Comparison of ENCODE assay signal across 27 cellular contexts in the genomic region with DNA sequence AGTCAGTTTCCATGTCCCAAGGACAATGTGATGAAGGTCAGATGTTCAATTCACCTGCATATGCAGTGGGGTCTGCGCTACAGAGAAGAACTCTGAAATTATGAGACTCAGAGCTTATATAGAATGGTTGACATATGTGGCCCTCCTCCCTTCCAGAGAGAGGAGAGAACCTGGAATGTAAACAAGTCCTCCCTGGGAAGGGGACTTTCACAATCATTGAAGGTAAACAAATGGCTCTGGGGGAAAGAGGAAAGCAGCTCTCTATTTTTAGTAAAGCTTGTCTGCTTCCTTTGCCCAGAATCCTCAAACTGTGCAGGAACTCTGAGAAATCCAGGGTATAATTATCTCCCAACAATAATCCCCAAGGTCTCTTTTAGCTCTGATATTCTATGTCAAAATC. TPM values are rescaled to one million over a fixed set of nuclear protein-coding genes. Genes with fewer than 3 reads are reported as not detected.
A peak's percentile ranks its signal among the peaks of the same experiment; 100 is the strongest.
DNase-seq lines count a peak whose midpoint lies in the region; ATAC-seq and TF ChIP-seq lines count a peak whose summit lies in the region.
"Had no signal": no experiment of that assay in that cellular context is flagged by ENCODE, and none has a peak within 500 bp of the region (broad histone marks: within the 10 kb centered on the region; RNA-seq: fewer than 3 reads in every experiment).

No MANE protein-coding gene starts in this region.

- DNase-seq in EH (ENCODE audit: low read depth) (peak; percentile 32), M059J (ENCODE audit: low read depth) (peak; percentile 24), foreskin fibroblast (peak; percentile 28 to 46), thoracic aorta (ENCODE audit: low spot score) (no peak), adrenal gland (no peak)
- no peak for DNase-seq in natural killer cell treated with Interleukin-12 subunit alpha and Interleukin-12 subunit beta and Interleukin-15 and Interleukin-18, amount 100 ng/mL, for 72 hours (ENCODE audit: low spot score)
- DNase-seq: activated B cell treated with CpG ODN at 0.5 μM for 24 hours; activated CD8-positive, alpha-beta T cell treated with anti-CD3 and anti-CD28 coated beads, Interleukin-2, amount 10 ng/mL, durations not matched to agents 7 days and 5 days; activated naive CD4-positive, alpha-beta T cell; activated T-cell treated with anti-CD3 and anti-CD28 coated beads, Interleukin-2, amount 50 U/mL, for 1 hour; amygdala; COR-L47; heart right ventricle; immature natural killer cell; NCI-H146; NCI-H2171; NCI-H748 treated with DMSO at 0.1 percent for 48 hours had no signal

- TF ChIP-seq POLR2A in adrenal gland (IDR thresholded peaks at IDR 0.05), result no peak

- no peak overlapping the region for H3K27ac Mint-ChIP-seq in natural killer cell treated with Interleukin-12 subunit alpha and Interleukin-12 subunit beta and Interleukin-15 and Interleukin-18, amount 100 ng/mL, for 72 hours
- H3K27ac Mint-ChIP-seq: activated B cell treated with CpG ODN at 0.5 μM for 24 hours; activated CD8-positive, alpha-beta T cell treated with anti-CD3 and anti-CD28 coated beads, Interleukin-2, amount 10 ng/mL, durations not matched to agents 7 days and 5 days; B cell; dendritic cell treated with granulocyte-macrophage colony-stimulating factor and Interleukin-4, amounts not matched to agents 40 ng/mL and 50 ng/mL, for 4 days; immature natural killer cell; neural progenitor cell; stimulated activated effector memory CD8-positive, alpha-beta T cell treated with anti-CD3 and anti-CD28 coated beads, Interleukin-12 subunit alpha, Interleukin-12 subunit beta, amount 100 ng/mL, for 72 hours had no signal

- WGBS in adrenal gland, 4 donors, result 94 to 100% (median 98%) methylated on average over 1 of the region's 1 CpG

- no peaks in the 10 kb centered on the region for H3K4me1 Mint-ChIP-seq in natural killer cell treated with Interleukin-12 subunit alpha and Interleukin-12 subunit beta and Interleukin-15 and Interleukin-18, amount 100 ng/mL, for 72 hours (ENCODE audit: low read depth in 2 of 2)
- H3K4me1 Mint-ChIP-seq: immature natural killer cell; neural progenitor cell; stimulated activated effector memory CD8-positive, alpha-beta T cell treated with anti-CD3 and anti-CD28 coated beads, Interleukin-12 subunit alpha, Interleukin-12 subunit beta, amount 100 ng/mL, for 72 hours had no signal

- no peaks in the 10 kb centered on the region for H3K9me3 Mint-ChIP-seq in natural killer cell treated with Interleukin-12 subunit alpha and Interleukin-12 subunit beta and Interleukin-15 and Interleukin-18, amount 100 ng/mL, for 72 hours
- H3K9me3 Mint-ChIP-seq: activated B cell treated with CpG ODN at 0.5 μM for 24 hours; dendritic cell treated with granulocyte-macrophage colony-stimulating factor and Interleukin-4, amounts not matched to agents 40 ng/mL and 50 ng/mL, for 4 days; immature natural killer cell; neural progenitor cell; stimulated activated effector memory CD8-positive, alpha-beta T cell treated with anti-CD3 and anti-CD28 coated beads, Interleukin-12 subunit alpha, Interleukin-12 subunit beta, amount 100 ng/mL, for 72 hours had no signal

- intact Hi-C loops in adrenal gland (cut with DNase I), result no loop called here

- peaks cover 2 to 8% of the 10 kb centered on the region in 2 donors for H3K27me3 Mint-ChIP-seq in natural killer cell treated with Interleukin-12 subunit alpha and Interleukin-12 subunit beta and Interleukin-15 and Interleukin-18, amount 100 ng/mL, for 72 hours
- H3K27me3 Mint-ChIP-seq: activated B cell treated with CpG ODN at 0.5 μM for 24 hours, B cell had no signal

- no peaks in the 10 kb centered on the region for H3K9me3 ChIP-seq in thoracic aorta
- H3K9me3 ChIP-seq in adrenal gland (replicated peaks in 1 of 3), result no peaks in the 10 kb centered on the region
- H3K9me3 ChIP-seq: heart right ventricle, suprapubic skin had no signal

- H3K36me3 ChIP-seq in thoracic aorta, result no peaks in the 10 kb centered on the region
- no peaks in the 10 kb centered on the region for H3K36me3 ChIP-seq in adrenal gland (replicated peaks in 1 of 2)
- H3K36me3 ChIP-seq: neural progenitor cell had no signal

- no peak overlapping the region for H3K4me3 ChIP-seq in foreskin fibroblast (ENCODE audit: low read depth in 1 of 2, low read length in 2 of 2)
- no peak overlapping the region for H3K4me3 ChIP-seq in thoracic aorta
- no peak overlapping the region for H3K4me3 ChIP-seq in adrenal gland
- H3K4me3 ChIP-seq: cardiac muscle cell, heart right ventricle, K562, neural progenitor cell, suprapubic skin had no signal

- H3K4me1 ChIP-seq in thoracic aorta (ENCODE audit: control insufficient read depth in 1 of 2, low read depth in 2 of 2), result no peaks in the 10 kb centered on the region
- no peaks in the 10 kb centered on the region for H3K4me1 ChIP-seq in adrenal gland (replicated peaks in 1 of 2)
- H3K4me1 ChIP-seq: heart right ventricle, neural progenitor cell, suprapubic skin had no signal

- H3K36me3 Mint-ChIP-seq in natural killer cell treated with Interleukin-12 subunit alpha and Interleukin-12 subunit beta and Interleukin-15 and Interleukin-18, amount 100 ng/mL, for 72 hours, result no peaks in the 10 kb centered on the region
- H3K36me3 Mint-ChIP-seq: stimulated activated effector memory CD8-positive, alpha-beta T cell treated with anti-CD3 and anti-CD28 coated beads, Interleukin-12 subunit alpha, Interleukin-12 subunit beta, amount 100 ng/mL, for 72 hours had no signal

- no peaks in the 10 kb centered on the region for H3K27me3 ChIP-seq in thoracic aorta (replicated peaks; ENCODE audit: insufficient read depth)
- no peaks in the 10 kb centered on the region for H3K27me3 ChIP-seq in adrenal gland
- H3K27me3 ChIP-seq: cardiac muscle cell, heart right ventricle, neural progenitor cell, suprapubic skin had no signal

- TF ChIP-seq CTCF in foreskin fibroblast (IDR thresholded peaks at IDR 0.05; ENCODE audit: low read depth, low read length), result no peak
- no peak for TF ChIP-seq CTCF in thoracic aorta (IDR thresholded peaks at IDR 0.05)
- TF ChIP-seq CTCF in adrenal gland (IDR thresholded peaks at IDR 0.05), result no peak

- H3K4me3 Mint-ChIP-seq in natural killer cell treated with Interleukin-12 subunit alpha and Interleukin-12 subunit beta and Interleukin-15 and Interleukin-18, amount 100 ng/mL, for 72 hours, result no peak overlapping the region
- H3K4me3 Mint-ChIP-seq: activated B cell treated with CpG ODN at 0.5 μM for 24 hours; activated CD8-positive, alpha-beta T cell treated with anti-CD3 and anti-CD28 coated beads, Interleukin-2, amount 10 ng/mL, durations not matched to agents 7 days and 5 days; B cell; dendritic cell treated with granulocyte-macrophage colony-stimulating factor and Interleukin-4, amounts not matched to agents 40 ng/mL and 50 ng/mL, for 4 days; immature natural killer cell; neural progenitor cell; stimulated activated effector memory CD8-positive, alpha-beta T cell treated with anti-CD3 and anti-CD28 coated beads, Interleukin-12 subunit alpha, Interleukin-12 subunit beta, amount 100 ng/mL, for 72 hours had no signal

- H3K27ac ChIP-seq in thoracic aorta (no peak overlapping the region), adrenal gland (no peak overlapping the region)
- H3K27ac ChIP-seq: cardiac muscle cell, heart right ventricle, neural progenitor cell, suprapubic skin had no signal

- ATAC-seq in thoracic aorta (ENCODE audit: insufficient number of reproducible peaks, low FRiP score, low read depth) (peak; percentile 25), GM21786 (IDR thresholded peaks at IDR 0.05; ENCODE audit: unreplicated experiment) (no peak)
- no peak for ATAC-seq in natural killer cell treated with Interleukin-12 subunit alpha and Interleukin-12 subunit beta and Interleukin-15 and Interleukin-18, amount 100 ng/mL, for 72 hours
- ATAC-seq: activated CD8-positive, alpha-beta T cell treated with anti-CD3 and anti-CD28 coated beads, Interleukin-2, amount 10 ng/mL, durations not matched to agents 7 days and 5 days; HCT116; heart right ventricle; K562; Right ventricle myocardium inferior; stimulated activated effector memory CD8-positive, alpha-beta T cell treated with anti-CD3 and anti-CD28 coated beads, Interleukin-12 subunit alpha, Interleukin-12 subunit beta, amount 100 ng/mL, for 72 hours had no signal

RNA-seq across cellular contexts. Expression of gene OVGP1, which starts 9.8 kb away (rescaled TPM):
- 0.15 and 0.37 TPM in 2 replicates for total RNA-seq in M059J (2014; rRNA removed; shearing (Covaris generic))
- 10 to 100 TPM in 1 of 2 donors, 1 to 10 TPM in 1; 1.6 to 11.5 TPM for total RNA-seq in thoracic aorta
- 1 to 10 TPM; 1.1 to 1.6 TPM for total RNA-seq in natural killer cell treated with Interleukin-12 subunit alpha and Interleukin-12 subunit beta and Interleukin-15 and Interleukin-18, amount 100 ng/mL, for 72 hours
- 1 to 10 TPM in 2 of 8 donors, under 1 TPM in 6; 0.18 to 1.6 (median 0.58) TPM for total RNA-seq in adrenal gland
- 1 to 10 TPM in 2 of 3 donors, under 1 TPM in 1; 0.71 to 7.3 (median 3.4) TPM for polyA plus RNA-seq in adrenal gland
- polyA plus RNA-seq: immature natural killer cell had no signal

RNA-seq across cellular contexts. Expression of gene WDR77, which starts 31.3 kb away (rescaled TPM):
- total RNA-seq in M059J (2014; rRNA removed; shearing (Covaris generic)), result 52.9 and 84.5 TPM in 2 replicates
- 10 to 100 TPM; 24.9 to 40.6 TPM for total RNA-seq in thoracic aorta
- 10 to 100 TPM; 27.6 to 67.1 TPM for total RNA-seq in natural killer cell treated with Interleukin-12 subunit alpha and Interleukin-12 subunit beta and Interleukin-15 and Interleukin-18, amount 100 ng/mL, for 72 hours
- 10 to 100 TPM; 20.6 to 40.1 (median 28.3) TPM for total RNA-seq in adrenal gland
- 10 to 100 TPM; 19.8 to 47.2 (median 24.0) TPM for polyA plus RNA-seq in adrenal gland

RNA-seq across cellular contexts. Expression of gene ATP5PB, which starts 31.5 kb away (rescaled TPM):
- 486 and 582 TPM in 2 replicates for total RNA-seq in M059J (2014; rRNA removed; shearing (Covaris generic))
- total RNA-seq in thoracic aorta (10 to 100 TPM; 92.1 to 99.9 TPM), adrenal gland (100 to 1,000 TPM; 154 to 319 (median 245) TPM)
- 100 to 1,000 TPM; 188 to 272 TPM for total RNA-seq in natural killer cell treated with Interleukin-12 subunit alpha and Interleukin-12 subunit beta and Interleukin-15 and Interleukin-18, amount 100 ng/mL, for 72 hours
- 100 to 1,000 TPM; 103 to 834 (median 147) TPM for polyA plus RNA-seq in adrenal gland

RNA-seq across cellular contexts. Expression of gene C1orf162, which starts 56.0 kb away (rescaled TPM):
- 0.05 TPM in 1 of 2 replicates, not detected in the other for total RNA-seq in M059J (2014; rRNA removed; shearing (Covaris generic))
- total RNA-seq in thoracic aorta, result 10 to 100 TPM; 27.5 to 31.4 TPM
- total RNA-seq in natural killer cell treated with Interleukin-12 subunit alpha and Interleukin-12 subunit beta and Interleukin-15 and Interleukin-18, amount 100 ng/mL, for 72 hours, result 1 to 10 TPM; 3.3 to 3.9 TPM
- 10 to 100 TPM in 7 of 8 donors, 1 to 10 TPM in 1; 5.0 to 59.9 (median 33.6) TPM for total RNA-seq in adrenal gland
- polyA plus RNA-seq in adrenal gland, result 10 to 100 TPM; 45.7 to 54.1 (median 52.9) TPM

Comparison
In these comparisons a context has a peak if more than half of its experiments do, and no peak if none do; other contexts are left out.
1. DNase-seq: peak in EH (single experiment), M059J (single experiment) and foreskin fibroblast (2 of 2); none in thoracic aorta (single experiment), natural killer cell treated with Interleukin-12 subunit alpha and Interleukin-12 subunit beta and Interleukin-15 and Interleukin-18, amount 100 ng/mL, for 72 hours (single experiment) and adrenal gland (0 of 7).